Comparison of ENCODE assay signal across 2 cellular contexts in the genomic region with DNA sequence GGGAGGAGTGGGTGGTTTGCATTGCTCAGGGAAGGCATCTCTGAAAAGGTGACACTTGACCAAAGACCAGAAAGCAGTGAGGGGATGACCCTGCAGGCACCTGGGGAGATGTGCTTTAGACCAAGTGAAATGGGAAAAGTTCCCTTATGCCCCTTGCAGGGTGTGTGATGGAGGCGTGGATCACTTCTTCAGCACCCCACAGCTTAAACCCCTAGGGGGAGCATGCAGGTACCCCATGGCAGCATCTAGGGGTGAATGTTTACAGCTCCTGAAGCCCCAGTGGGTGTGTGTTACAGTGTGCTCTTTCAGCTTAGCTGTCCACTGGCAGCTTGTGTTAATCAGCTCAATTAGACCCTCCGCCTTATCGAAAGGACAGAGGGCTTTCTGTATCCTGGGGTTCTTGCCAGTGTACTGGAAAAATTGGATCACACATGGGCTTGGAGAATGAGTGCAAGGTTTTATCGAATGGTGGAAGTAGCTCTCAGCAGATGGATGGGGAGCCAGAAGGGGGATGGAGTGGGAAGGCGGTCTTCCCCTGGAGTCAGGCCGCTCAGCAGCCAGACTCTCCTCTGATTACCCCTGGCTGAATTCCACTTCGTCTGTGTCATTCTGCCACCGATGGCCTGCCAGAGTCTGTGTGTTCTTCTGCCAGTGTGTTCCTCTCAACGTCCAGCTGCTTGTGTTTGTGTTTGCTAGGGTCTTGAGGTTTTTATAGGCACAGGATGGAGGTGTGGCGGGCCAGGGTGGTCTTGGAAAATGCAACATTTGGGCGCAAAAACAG.
A peak's percentile ranks its signal among the peaks of the same experiment; 100 is the strongest.
TF ChIP-seq lines count a peak whose summit lies in the region.

No MANE protein-coding gene starts in this region.

TF ChIP-seq in H1, 55 proteins besides CTCF, POLR2A, EP300 and RAD21:
- TF ChIP-seq NRF1 (IDR thresholded peaks at IDR 0.05; ENCODE audit: low read depth, low read length): no peak
- no peak for TF ChIP-seq SP4 (IDR thresholded peaks at IDR 0.05; ENCODE audit: low read length)
- TF ChIP-seq TEAD4 (IDR thresholded peaks at IDR 0.05; ENCODE audit: low read depth, low read length): no peak
- no peak for TF ChIP-seq SIX5 (IDR thresholded peaks at IDR 0.05; ENCODE audit: low read depth, low read length)
- no peak for TF ChIP-seq JUND (IDR thresholded peaks at IDR 0.05; ENCODE audit: low read length)
- TF ChIP-seq RFX5 (IDR thresholded peaks at IDR 0.05; ENCODE audit: borderline replicate concordance, low read depth, low read length): no peak
- TF ChIP-seq KDM4A (IDR thresholded peaks at IDR 0.05; ENCODE audit: low read depth, low read length, severe bottlenecking): no peak
- no peak for TF ChIP-seq TCF12 (IDR thresholded peaks at IDR 0.05; ENCODE audit: low read depth, low read length)
- no peak for TF ChIP-seq NANOG (IDR thresholded peaks at IDR 0.05; ENCODE audit: insufficient read depth, low read depth, low read length, poor library complexity, severe bottlenecking)
- no peak for TF ChIP-seq KDM1A (IDR thresholded peaks at IDR 0.05; ENCODE audit: borderline replicate concordance, low read length)
- TF ChIP-seq SAP30 (IDR thresholded peaks at IDR 0.05; ENCODE audit: insufficient read depth, insufficient replicate concordance, low read length): no peak

TF ChIP-seq in liver, 16 proteins besides CTCF, POLR2A, EP300 and RAD21:
- TF ChIP-seq RXRA (IDR thresholded peaks at IDR 0.05) (peak; percentile 9 to 34), HNF4A (conservative IDR thresholded peaks at IDR 0.05) (no peak)
